Comparison of ENCODE assay signal across 1 cellular context in the genomic region with DNA sequence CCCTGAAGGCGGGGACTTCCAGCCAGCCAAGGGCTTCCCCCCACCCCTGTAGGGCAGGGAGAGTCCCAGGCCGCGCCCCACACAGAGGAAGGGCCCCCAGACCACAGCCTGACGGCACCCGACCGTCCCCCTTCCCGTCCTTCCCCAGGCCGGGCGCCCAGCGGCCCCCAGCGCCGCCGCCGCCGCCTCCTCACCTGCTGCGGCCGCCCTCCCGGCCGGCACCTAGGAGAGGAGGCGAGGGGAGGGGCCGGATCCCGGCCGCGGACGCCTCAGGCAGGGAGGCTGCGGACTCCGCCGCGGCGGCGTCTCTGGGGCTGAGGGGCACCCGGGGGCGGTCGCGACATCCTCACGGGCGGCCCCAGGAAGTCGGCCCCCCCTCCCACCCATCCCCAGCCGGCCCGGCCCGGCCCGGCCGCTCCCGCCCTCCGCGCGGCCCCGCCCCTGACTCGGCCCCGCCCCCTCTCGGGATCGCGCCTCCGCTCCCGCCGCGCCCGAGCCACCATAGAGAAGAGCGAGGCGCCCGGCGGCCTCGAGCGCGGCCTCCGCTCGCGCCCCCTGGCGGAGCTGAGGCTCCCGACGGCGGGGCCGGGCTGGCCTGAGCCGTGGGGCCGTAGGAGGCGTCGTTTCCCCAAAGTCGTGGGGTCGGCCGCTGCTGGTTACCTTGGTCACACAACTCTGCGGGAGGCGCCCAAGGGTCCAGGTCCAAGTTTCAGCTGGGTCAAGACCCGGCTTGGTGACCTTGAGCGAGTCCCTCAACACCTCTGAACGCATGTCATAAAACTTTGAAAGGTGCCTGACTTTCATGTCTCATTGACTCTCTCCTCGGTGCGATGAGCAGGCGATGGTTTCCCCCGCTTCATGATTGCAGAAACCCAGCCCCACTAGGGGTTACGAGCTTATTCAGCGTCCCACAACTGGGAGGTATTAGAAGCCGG.
TF ChIP-seq lines count a peak whose summit lies in the region.

No MANE protein-coding gene starts in this region.

TF ChIP-seq in HepG2, 621 proteins besides CTCF, POLR2A, EP300 and RAD21 (continued from another document and continues in another):
- 0 out of 2 replicates have a peak, but pooled peaks have one; percentile 12 for TF ChIP-seq ZNF263 (CRISPR knock-in tag; IDR thresholded peaks at IDR 0.05)
- no peak for TF ChIP-seq JUN (CRISPR knock-in tag; IDR thresholded peaks at IDR 0.05)
- no peak for TF ChIP-seq HOXD1 (CRISPR knock-in tag; IDR thresholded peaks at IDR 0.05)
- TF ChIP-seq HDAC1 (CRISPR knock-in tag; IDR thresholded peaks at IDR 0.05): no peak
- no peak for TF ChIP-seq TBX3 (IDR thresholded peaks at IDR 0.05; ENCODE audit: borderline replicate concordance)
- no peak for TF ChIP-seq TFAP4 (IDR thresholded peaks at IDR 0.05; ENCODE audit: borderline replicate concordance, low read depth)
- no peak for TF ChIP-seq ZNF709 (CRISPR knock-in tag; IDR thresholded peaks at IDR 0.05)
- TF ChIP-seq KDM6A (CRISPR knock-in tag; IDR thresholded peaks at IDR 0.05; ENCODE audit: low read depth): no peak
- TF ChIP-seq IKZF4 (CRISPR knock-in tag; IDR thresholded peaks at IDR 0.05; ENCODE audit: borderline replicate concordance, low read depth, not compliant biosample characterization): no peak
- no peak for TF ChIP-seq ZBTB33 (CRISPR knock-in tag; IDR thresholded peaks at IDR 0.05)
- no peak for TF ChIP-seq ZNF121 (CRISPR knock-in tag; IDR thresholded peaks at IDR 0.05)
- no peak for TF ChIP-seq MAFG (CRISPR knock-in tag; IDR thresholded peaks at IDR 0.05)
- no peak for TF ChIP-seq ZNF230 (CRISPR knock-in tag; IDR thresholded peaks at IDR 0.05)
- no peak for TF ChIP-seq PBX2 (CRISPR knock-in tag; IDR thresholded peaks at IDR 0.05)
- no peak for TF ChIP-seq NCOA1 (CRISPR knock-in tag; IDR thresholded peaks at IDR 0.05)
- TF ChIP-seq ZFP82 (CRISPR knock-in tag; IDR thresholded peaks at IDR 0.05; ENCODE audit: borderline replicate concordance): no peak
- TF ChIP-seq RXRB (CRISPR knock-in tag; IDR thresholded peaks at IDR 0.05; ENCODE audit: borderline replicate concordance): no peak
- no peak for TF ChIP-seq HDAC2 (CRISPR knock-in tag; IDR thresholded peaks at IDR 0.05)
- TF ChIP-seq ZNF362 (CRISPR knock-in tag; IDR thresholded peaks at IDR 0.05; ENCODE audit: borderline replicate concordance): no peak
- no peak for TF ChIP-seq SCMH1 (CRISPR knock-in tag; IDR thresholded peaks at IDR 0.05; ENCODE audit: borderline replicate concordance)
- TF ChIP-seq ZBTB1 (CRISPR knock-in tag; IDR thresholded peaks at IDR 0.05; ENCODE audit: borderline replicate concordance): no peak
- TF ChIP-seq, protein P1, sequence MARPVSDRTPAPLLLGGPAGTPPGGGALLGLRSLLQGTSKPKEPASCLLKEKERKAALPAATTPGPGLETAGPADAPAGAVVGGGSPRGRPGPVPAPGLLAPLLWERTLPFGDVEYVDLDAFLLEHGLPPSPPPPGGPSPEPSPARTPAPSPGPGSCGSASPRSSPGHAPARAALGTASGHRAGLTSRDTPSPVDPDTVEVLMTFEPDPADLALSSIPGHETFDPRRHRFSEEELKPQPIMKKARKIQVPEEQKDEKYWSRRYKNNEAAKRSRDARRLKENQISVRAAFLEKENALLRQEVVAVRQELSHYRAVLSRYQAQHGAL (CRISPR knock-in tag; IDR thresholded peaks at IDR 0.05; ENCODE audit: not compliant biosample characterization): no peak
- TF ChIP-seq, protein P2, sequence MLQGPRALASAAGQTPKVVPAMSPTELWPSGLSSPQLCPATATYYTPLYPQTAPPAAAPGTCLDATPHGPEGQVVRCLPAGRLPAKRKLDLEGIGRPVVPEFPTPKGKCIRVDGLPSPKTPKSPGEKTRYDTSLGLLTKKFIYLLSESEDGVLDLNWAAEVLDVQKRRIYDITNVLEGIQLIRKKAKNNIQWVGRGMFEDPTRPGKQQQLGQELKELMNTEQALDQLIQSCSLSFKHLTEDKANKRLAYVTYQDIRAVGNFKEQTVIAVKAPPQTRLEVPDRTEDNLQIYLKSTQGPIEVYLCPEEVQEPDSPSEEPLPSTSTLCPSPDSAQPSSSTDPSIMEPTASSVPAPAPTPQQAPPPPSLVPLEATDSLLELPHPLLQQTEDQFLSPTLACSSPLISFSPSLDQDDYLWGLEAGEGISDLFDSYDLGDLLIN (CRISPR knock-in tag; IDR thresholded peaks at IDR 0.05; ENCODE audit: borderline replicate concordance): no peak
- TF ChIP-seq, protein P3, sequence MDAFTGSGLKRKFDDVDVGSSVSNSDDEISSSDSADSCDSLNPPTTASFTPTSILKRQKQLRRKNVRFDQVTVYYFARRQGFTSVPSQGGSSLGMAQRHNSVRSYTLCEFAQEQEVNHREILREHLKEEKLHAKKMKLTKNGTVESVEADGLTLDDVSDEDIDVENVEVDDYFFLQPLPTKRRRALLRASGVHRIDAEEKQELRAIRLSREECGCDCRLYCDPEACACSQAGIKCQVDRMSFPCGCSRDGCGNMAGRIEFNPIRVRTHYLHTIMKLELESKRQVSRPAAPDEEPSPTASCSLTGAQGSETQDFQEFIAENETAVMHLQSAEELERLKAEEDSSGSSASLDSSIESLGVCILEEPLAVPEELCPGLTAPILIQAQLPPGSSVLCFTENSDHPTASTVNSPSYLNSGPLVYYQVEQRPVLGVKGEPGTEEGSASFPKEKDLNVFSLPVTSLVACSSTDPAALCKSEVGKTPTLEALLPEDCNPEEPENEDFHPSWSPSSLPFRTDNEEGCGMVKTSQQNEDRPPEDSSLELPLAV (CRISPR knock-in tag; conservative IDR thresholded peaks at IDR 0.05; ENCODE audit: low read depth): no peak
- TF ChIP-seq, protein P4, sequence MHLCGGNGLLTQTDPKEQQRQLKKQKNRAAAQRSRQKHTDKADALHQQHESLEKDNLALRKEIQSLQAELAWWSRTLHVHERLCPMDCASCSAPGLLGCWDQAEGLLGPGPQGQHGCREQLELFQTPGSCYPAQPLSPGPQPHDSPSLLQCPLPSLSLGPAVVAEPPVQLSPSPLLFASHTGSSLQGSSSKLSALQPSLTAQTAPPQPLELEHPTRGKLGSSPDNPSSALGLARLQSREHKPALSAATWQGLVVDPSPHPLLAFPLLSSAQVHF (CRISPR knock-in tag; IDR thresholded peaks at IDR 0.05): no peak
- TF ChIP-seq ZNF205 (CRISPR knock-in tag; IDR thresholded peaks at IDR 0.05): no peak
- no peak for TF ChIP-seq AHR (CRISPR knock-in tag; IDR thresholded peaks at IDR 0.05)
- 0 out of 2 replicates have a peak, but pooled peaks have one; percentile 61 for TF ChIP-seq ZXDC (CRISPR knock-in tag; IDR thresholded peaks at IDR 0.05)
- TF ChIP-seq FOSL1 (CRISPR knock-in tag; IDR thresholded peaks at IDR 0.05; ENCODE audit: borderline replicate concordance): no peak
- TF ChIP-seq ZBTB21 (CRISPR knock-in tag; IDR thresholded peaks at IDR 0.05): no peak
